In genomic region chr2:196638765-196639164, GRCh38 we compare ENCODE assay signal across 9 cellular contexts. TPM values are rescaled to one million over a fixed set of nuclear protein-coding genes. Genes with fewer than 3 reads are reported as not detected.
A peak's percentile ranks its signal among the peaks of the same experiment; 100 is the strongest.
DNase-seq lines count a peak whose midpoint lies in the region; ATAC-seq lines count a peak whose summit lies in the region.
"Had no signal": no experiment of that assay in that cellular context is flagged by ENCODE, and none has a peak within 500 bp of the region (broad histone marks: within the 10 kb centered on the region; RNA-seq: fewer than 3 reads in every experiment).

No MANE protein-coding gene starts in this region.

- H3K4me1 Mint-ChIP-seq in activated CD4-positive, alpha-beta T cell treated with anti-CD3 and anti-CD28 coated beads, Interleukin-2, amount 10 ng/mL, durations not matched to agents 24 days and 14 days, result peaks cover 21% of the 10 kb centered on the region
- H3K4me1 Mint-ChIP-seq in activated CD8-positive, alpha-beta T cell treated with anti-CD3 and anti-CD28 coated beads, Interleukin-2, amount 10 ng/mL, durations not matched to agents 7 days and 5 days (ENCODE audit: low read depth), result peaks cover 23% of the 10 kb centered on the region
- peaks cover 13% of the 10 kb centered on the region for H3K4me1 Mint-ChIP-seq in stimulated activated effector memory CD8-positive, alpha-beta T cell treated with anti-CD3 and anti-CD28 coated beads, Interleukin-12 subunit alpha, Interleukin-12 subunit beta, amount 100 ng/mL, for 72 hours

- H3K9me3 ChIP-seq in iPS-18a (ENCODE audit: control insufficient read depth, low read depth, low read length), result no peaks in the 10 kb centered on the region
- H3K9me3 ChIP-seq: adrenal gland had no signal

- H3K27ac ChIP-seq in iPS-18a (ENCODE audit: low read length), result no peak overlapping the region
- H3K27ac ChIP-seq: adrenal gland had no signal

- H3K4me3 Mint-ChIP-seq in activated CD4-positive, alpha-beta T cell treated with anti-CD3 and anti-CD28 coated beads, Interleukin-2, amount 10 ng/mL, durations not matched to agents 24 days and 14 days, result peak overlapping the region; percentile 96
- peak overlapping the region; percentile 88 for H3K4me3 Mint-ChIP-seq in activated CD8-positive, alpha-beta T cell treated with anti-CD3 and anti-CD28 coated beads, Interleukin-2, amount 10 ng/mL, durations not matched to agents 7 days and 5 days
- peak overlapping the region; percentile 87 for H3K4me3 Mint-ChIP-seq in stimulated activated effector memory CD8-positive, alpha-beta T cell treated with anti-CD3 and anti-CD28 coated beads, Interleukin-12 subunit alpha, Interleukin-12 subunit beta, amount 100 ng/mL, for 72 hours

- POLR2A ChIA-PET in activated CD8-positive, alpha-beta T cell treated with anti-CD3 and anti-CD28 coated beads, Interleukin-2, amount 10 ng/mL, durations not matched to agents 7 days and 5 days (lab: Charles Lee), result interaction anchor here (0.8 kb wide), 1 partner anchor 19 kb away, joined by 4 read pairs; no protein-coding TSS in a partner anchor

- peak overlapping the region; percentile 99 for H3K4me3 ChIP-seq in iPS-18a (ENCODE audit: low read length)

- H3K9ac ChIP-seq in iPS-18a (ENCODE audit: low read length), result no peak overlapping the region

- no peak for ATAC-seq in activated CD8-positive, alpha-beta T cell treated with anti-CD3 and anti-CD28 coated beads, Interleukin-2, amount 10 ng/mL, durations not matched to agents 7 days and 5 days
- ATAC-seq in stimulated activated effector memory CD8-positive, alpha-beta T cell treated with anti-CD3 and anti-CD28 coated beads, Interleukin-12 subunit alpha, Interleukin-12 subunit beta, amount 100 ng/mL, for 72 hours, result no peak

- no peak overlapping the region for H3K27ac Mint-ChIP-seq in activated CD4-positive, alpha-beta T cell treated with anti-CD3 and anti-CD28 coated beads, Interleukin-2, amount 10 ng/mL, durations not matched to agents 24 days and 14 days
- no peak overlapping the region for H3K27ac Mint-ChIP-seq in activated CD8-positive, alpha-beta T cell treated with anti-CD3 and anti-CD28 coated beads, Interleukin-2, amount 10 ng/mL, durations not matched to agents 7 days and 5 days
- H3K27ac Mint-ChIP-seq in stimulated activated effector memory CD8-positive, alpha-beta T cell treated with anti-CD3 and anti-CD28 coated beads, Interleukin-12 subunit alpha, Interleukin-12 subunit beta, amount 100 ng/mL, for 72 hours, result no peak overlapping the region

- intact Hi-C loops in activated CD4-positive, alpha-beta T cell treated with anti-CD3 and anti-CD28 coated beads, Interleukin-2, amount 10 ng/mL, durations not matched to agents 24 days and 14 days (cut with micrococcal nuclease), result loop anchor here (1.0 to 5.0 kb wide), 3 partner anchors 161 to 570 kb away; partner anchors contain the start of genes DNAH7 and GTF3C3

- CTCF ChIA-PET in activated CD8-positive, alpha-beta T cell treated with anti-CD3 and anti-CD28 coated beads, Interleukin-2, amount 10 ng/mL, durations not matched to agents 7 days and 5 days (lab: Charles Lee), result interaction anchor here (0.9 to 1.5 kb wide), 3 partner anchors 112 to 570 kb away, joined by 3 to 6 read pairs (median 4); partner anchors contain the start of gene DNAH7

- H3K27me3 ChIP-seq in iPS-18a (ENCODE audit: control insufficient read depth, insufficient read depth, low read length), result no peaks in the 10 kb centered on the region
- H3K27me3 ChIP-seq: adrenal gland had no signal

- H3K27me3 Mint-ChIP-seq in activated CD4-positive, alpha-beta T cell treated with anti-CD3 and anti-CD28 coated beads, Interleukin-2, amount 10 ng/mL, durations not matched to agents 24 days and 14 days, result peaks cover 12% of the 10 kb centered on the region
- peaks cover 5% of the 10 kb centered on the region for H3K27me3 Mint-ChIP-seq in activated CD8-positive, alpha-beta T cell treated with anti-CD3 and anti-CD28 coated beads, Interleukin-2, amount 10 ng/mL, durations not matched to agents 7 days and 5 days (ENCODE audit: low read depth)

- no peaks in the 10 kb centered on the region for H3K36me3 ChIP-seq in iPS-18a (ENCODE audit: control insufficient read depth, low read depth, low read length)
- H3K36me3 ChIP-seq: adrenal gland had no signal

- no peaks in the 10 kb centered on the region for H3K36me3 Mint-ChIP-seq in activated CD4-positive, alpha-beta T cell treated with anti-CD3 and anti-CD28 coated beads, Interleukin-2, amount 10 ng/mL, durations not matched to agents 24 days and 14 days (ENCODE audit: low read depth)
- H3K36me3 Mint-ChIP-seq in activated CD8-positive, alpha-beta T cell treated with anti-CD3 and anti-CD28 coated beads, Interleukin-2, amount 10 ng/mL, durations not matched to agents 7 days and 5 days (ENCODE audit: low read depth), result no peaks in the 10 kb centered on the region
- no peaks in the 10 kb centered on the region for H3K36me3 Mint-ChIP-seq in stimulated activated effector memory CD8-positive, alpha-beta T cell treated with anti-CD3 and anti-CD28 coated beads, Interleukin-12 subunit alpha, Interleukin-12 subunit beta, amount 100 ng/mL, for 72 hours

- DNase-seq in activated CD4-positive, alpha-beta T cell treated with anti-CD3 and anti-CD28 coated beads, Interleukin-2, amount 10 ng/mL, durations not matched to agents 24 days and 14 days, result no peak
- DNase-seq in activated CD4-positive, alpha-beta T cell treated with anti-CD3 and anti-CD28 coated beads for 48 hours, result no peak
- no peak for DNase-seq in activated CD8-positive, alpha-beta T cell treated with anti-CD3 and anti-CD28 coated beads, Interleukin-2, amount 10 ng/mL, durations not matched to agents 7 days and 5 days
- DNase-seq in stimulated activated effector memory CD8-positive, alpha-beta T cell treated with anti-CD3 and anti-CD28 coated beads, Interleukin-12 subunit alpha, Interleukin-12 subunit beta, amount 100 ng/mL, for 72 hours (ENCODE audit: low spot score in 2 of 2), result no peak
- DNase-seq in iPS-NIHi7 (ENCODE audit: extremely low spot score) (no peak), SW480 (ENCODE audit: low spot score) (no peak)
- DNase-seq in activated effector memory CD4-positive, alpha-beta T cell treated with anti-CD3 and anti-CD28 coated beads, Interleukin-2, amount 50 U/mL, for 16 hours, result no peak

- no peaks in the 10 kb centered on the region for H3K9me3 Mint-ChIP-seq in activated CD4-positive, alpha-beta T cell treated with anti-CD3 and anti-CD28 coated beads, Interleukin-2, amount 10 ng/mL, durations not matched to agents 24 days and 14 days
- H3K9me3 Mint-ChIP-seq in activated CD8-positive, alpha-beta T cell treated with anti-CD3 and anti-CD28 coated beads, Interleukin-2, amount 10 ng/mL, durations not matched to agents 7 days and 5 days (ENCODE audit: insufficient read depth), result no peaks in the 10 kb centered on the region
- no peaks in the 10 kb centered on the region for H3K9me3 Mint-ChIP-seq in stimulated activated effector memory CD8-positive, alpha-beta T cell treated with anti-CD3 and anti-CD28 coated beads, Interleukin-12 subunit alpha, Interleukin-12 subunit beta, amount 100 ng/mL, for 72 hours

- peaks cover 12% of the 10 kb centered on the region for H3K4me1 ChIP-seq in iPS-18a (ENCODE audit: control insufficient read depth, low read depth, low read length)

RNA-seq across cellular contexts. Expression of gene CCDC150, which starts 0.8 kb away (rescaled TPM):
- 18.2 and 21.1 TPM in 2 replicates for total RNA-seq in activated CD4-positive, alpha-beta T cell treated with anti-CD3 and anti-CD28 coated beads, Interleukin-2, amount 10 ng/mL, durations not matched to agents 24 days and 14 days
- 10 to 100 TPM; 17.3 to 23.9 TPM for total RNA-seq in activated CD8-positive, alpha-beta T cell treated with anti-CD3 and anti-CD28 coated beads, Interleukin-2, amount 10 ng/mL, durations not matched to agents 7 days and 5 days

RNA-seq across cellular contexts. Expression of gene HECW2, which starts 45.4 kb away (rescaled TPM):
- total RNA-seq in activated CD4-positive, alpha-beta T cell treated with anti-CD3 and anti-CD28 coated beads, Interleukin-2, amount 10 ng/mL, durations not matched to agents 24 days and 14 days, result 0.50 and 0.63 TPM in 2 replicates
- 1 to 10 TPM in 1 of 2 experiments, under 1 TPM in 1; 0.76 to 1.3 TPM for total RNA-seq in activated CD8-positive, alpha-beta T cell treated with anti-CD3 and anti-CD28 coated beads, Interleukin-2, amount 10 ng/mL, durations not matched to agents 7 days and 5 days
